In genomic region chr10:60331886-60332285, GRCh38 we compare ENCODE assay signal across 30 cellular contexts.
"Had no signal": no experiment of that assay in that cellular context is flagged by ENCODE, and none has a peak within 500 bp of the region (broad histone marks: within the 10 kb centered on the region; RNA-seq: fewer than 3 reads in every experiment).

No MANE protein-coding gene starts in this region.

- FAIRE-seq: islet of Langerhans, pancreas, small intestine had no signal

- H3K9me3 Mint-ChIP-seq: natural killer cell treated with Interleukin-12 subunit alpha and Interleukin-12 subunit beta and Interleukin-15 and Interleukin-18, amount 100 ng/mL, for 72 hours; stimulated activated memory B cell treated with anti-CD40 and anti-IgM and Interleukin-4, amounts not matched to agents 10 μg/mL and 1 μg/mL and 100 μg/mL, for 72 hours; stimulated activated naive CD8-positive, alpha-beta T cell treated with anti-CD3 and anti-CD28 coated beads, Interleukin-15, amount 100 ng/mL, for 72 hours had no signal

- H3K4me3 Mint-ChIP-seq: immature natural killer cell; mesothelial cell of epicardium; naive thymus-derived CD4-positive, alpha-beta T cell; natural killer cell treated with Interleukin-12 subunit alpha and Interleukin-12 subunit beta and Interleukin-15 and Interleukin-18, amount 100 ng/mL, for 72 hours; neural crest cell; stimulated activated memory B cell treated with anti-CD40 and anti-IgM and Interleukin-4, amounts not matched to agents 10 μg/mL and 1 μg/mL and 100 μg/mL, for 72 hours; stimulated activated naive CD8-positive, alpha-beta T cell treated with anti-CD3 and anti-CD28 coated beads, Interleukin-15, amount 100 ng/mL, for 72 hours had no signal

- ATAC-seq: mucosa of descending colon; naive thymus-derived CD4-positive, alpha-beta T cell; natural killer cell treated with Interleukin-12 subunit alpha and Interleukin-12 subunit beta and Interleukin-15 and Interleukin-18, amount 100 ng/mL, for 72 hours; pancreas; right cardiac atrium; stimulated activated memory B cell treated with anti-CD40 and anti-IgM and Interleukin-4, amounts not matched to agents 10 μg/mL and 1 μg/mL and 100 μg/mL, for 72 hours; stimulated activated naive CD8-positive, alpha-beta T cell treated with anti-CD3 and anti-CD28 coated beads, Interleukin-15, amount 100 ng/mL, for 72 hours had no signal

- H3K4me3 ChIP-seq: left ventricle myocardium inferior, lung, mucosa of descending colon, pancreas, prostate gland, sigmoid colon, spleen, testis, thyroid gland, transverse colon, upper lobe of left lung, vagina had no signal

- H3K9me3 ChIP-seq: mucosa of descending colon, pancreas, prostate gland, testis, thyroid gland, upper lobe of left lung had no signal

- H3K27me3 Mint-ChIP-seq: naive thymus-derived CD4-positive, alpha-beta T cell; natural killer cell treated with Interleukin-12 subunit alpha and Interleukin-12 subunit beta and Interleukin-15 and Interleukin-18, amount 100 ng/mL, for 72 hours; stimulated activated memory B cell treated with anti-CD40 and anti-IgM and Interleukin-4, amounts not matched to agents 10 μg/mL and 1 μg/mL and 100 μg/mL, for 72 hours; stimulated activated naive CD8-positive, alpha-beta T cell treated with anti-CD3 and anti-CD28 coated beads, Interleukin-15, amount 100 ng/mL, for 72 hours had no signal

- H3K4me1 Mint-ChIP-seq: immature natural killer cell; stimulated activated naive CD8-positive, alpha-beta T cell treated with anti-CD3 and anti-CD28 coated beads, Interleukin-15, amount 100 ng/mL, for 72 hours had no signal

- H3K36me3 Mint-ChIP-seq: immature natural killer cell; natural killer cell treated with Interleukin-12 subunit alpha and Interleukin-12 subunit beta and Interleukin-15 and Interleukin-18, amount 100 ng/mL, for 72 hours had no signal

- H3K4me1 ChIP-seq: left ventricle myocardium inferior, prostate gland, spleen, testis, transverse colon, upper lobe of left lung, vagina had no signal

- H3K27ac ChIP-seq: left ventricle myocardium inferior, pancreas, prostate gland, sigmoid colon, spleen, testis, thyroid gland, transverse colon, upper lobe of left lung, vagina had no signal

- H3K27me3 ChIP-seq: pancreas, sigmoid colon, spleen, testis, thyroid gland, transverse colon, upper lobe of left lung, vagina had no signal

- H3K36me3 ChIP-seq: left ventricle myocardium inferior, pancreas, prostate gland, sigmoid colon, spleen, thyroid gland, transverse colon, upper lobe of left lung, vagina had no signal

- H3K27ac Mint-ChIP-seq: immature natural killer cell; mesothelial cell of epicardium; naive thymus-derived CD4-positive, alpha-beta T cell; natural killer cell treated with Interleukin-12 subunit alpha and Interleukin-12 subunit beta and Interleukin-15 and Interleukin-18, amount 100 ng/mL, for 72 hours; stimulated activated memory B cell treated with anti-CD40 and anti-IgM and Interleukin-4, amounts not matched to agents 10 μg/mL and 1 μg/mL and 100 μg/mL, for 72 hours had no signal

- DNase-seq: hypothalamus; immature natural killer cell; left ventricle myocardium inferior; mesendoderm; mucosa of descending colon; naive thymus-derived CD4-positive, alpha-beta T cell; nucleus accumbens; pancreas; posterior cingulate gyrus; retina; right cardiac atrium; sigmoid colon; small intestine; spleen; stimulated activated CD4-positive, alpha-beta T cell treated with anti-CD3 and anti-CD28 coated beads, Interleukin-4, amount 100 ng/mL, for 4 hours; stimulated activated CD8-positive, alpha-beta memory T cell treated with anti-CD3 and anti-CD28 coated beads, Interleukin-4, amount 100 ng/mL, for 48 hours; stimulated activated naive CD4-positive, alpha-beta T cell treated with Interleukin-2 at 50 U/mL for 16 hours; stimulated activated naive CD8-positive, alpha-beta T cell treated with anti-CD3 and anti-CD28 coated beads, Interleukin-15, amount 100 ng/mL, for 72 hours; testis; thyroid gland; transverse colon; upper lobe of left lung had no signal
